ENCODE assay signal across 8 cellular contexts in the genomic region with DNA sequence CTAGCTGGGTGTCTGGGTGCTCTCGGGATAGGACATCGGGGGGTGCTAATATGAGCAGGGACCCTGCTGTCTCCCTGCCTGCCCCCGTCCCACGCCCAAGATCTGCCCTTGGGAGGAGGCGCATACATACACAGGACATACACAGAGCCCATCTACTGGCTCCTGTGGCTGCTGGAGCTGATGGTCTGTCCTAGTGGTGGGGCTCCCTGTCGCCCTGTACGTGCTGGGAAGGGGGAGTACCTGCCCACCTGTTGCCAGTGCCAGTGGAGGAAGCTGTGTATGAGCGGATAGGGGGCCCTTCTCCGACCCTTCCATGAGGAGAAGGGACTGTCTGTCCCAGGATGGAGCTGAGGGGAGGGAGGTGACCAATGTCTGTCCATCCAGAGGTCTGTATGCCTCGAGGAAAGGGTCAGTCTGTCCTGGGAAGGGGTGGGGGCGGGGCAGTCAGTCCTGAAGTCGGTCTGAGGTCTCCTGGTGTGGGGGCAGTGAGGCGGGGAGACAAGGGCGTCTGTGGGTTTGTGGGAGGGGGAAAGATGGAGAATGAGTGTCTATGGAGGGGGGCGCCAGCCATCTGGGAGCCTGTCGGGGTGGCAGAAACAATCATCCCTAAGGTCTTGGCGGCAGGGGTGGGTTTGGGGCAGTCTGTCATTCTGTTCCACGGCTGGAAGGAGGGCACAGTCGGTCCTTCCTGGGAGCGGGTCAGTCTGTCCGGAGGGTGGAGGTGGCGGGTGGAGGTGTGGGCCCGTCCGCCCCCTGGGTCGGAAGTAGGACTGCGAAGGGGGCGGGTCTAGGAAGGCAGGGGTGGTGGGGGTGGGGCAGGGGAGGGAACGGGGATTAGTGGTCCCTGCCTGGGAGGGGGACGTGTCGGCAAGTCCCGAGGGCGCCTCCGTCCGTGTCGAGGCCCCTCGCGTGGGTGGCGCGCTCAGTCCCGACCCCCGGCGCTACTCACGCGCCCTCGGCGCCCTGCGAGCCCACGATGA. TPM values are rescaled to one million over a fixed set of nuclear protein-coding genes. Genes with fewer than 3 reads are reported as not detected.
A peak's percentile ranks its signal among the peaks of the same experiment; 100 is the strongest.
DNase-seq lines count a peak whose midpoint lies in the region; ATAC-seq and TF ChIP-seq lines count a peak whose summit lies in the region.

No MANE protein-coding gene starts in this region.

- no peaks in the 10 kb centered on the region for H3K36me3 ChIP-seq in breast epithelium
- peaks cover 0 to 4% of the 10 kb centered on the region in 2 donors for H3K36me3 ChIP-seq in thyroid gland

- no peak for TF ChIP-seq CTCF in NB4 (IDR thresholded peaks at IDR 0.05; ENCODE audit: low read depth, low read length)
- no peak for TF ChIP-seq CTCF in breast epithelium (IDR thresholded peaks at IDR 0.05)
- TF ChIP-seq CTCF in thyroid gland (IDR thresholded peaks at IDR 0.05): no peak

- intact Hi-C loops in breast epithelium (cut with DNase I; ENCODE audit: low total_unique reads) (no loop called here), thyroid gland (cut with DNase I) (loop anchor here (5.0 kb wide), 2 partner anchors 39 to 61 kb away; a partner anchor contains a TSS)

- no peaks in the 10 kb centered on the region for H3K27me3 ChIP-seq in breast epithelium
- H3K27me3 ChIP-seq in thyroid gland: no peaks in the 10 kb centered on the region

- H3K4me3 ChIP-seq in GM08714 (ENCODE audit: low read length) (peak overlapping the region; percentile 94), NB4 (ENCODE audit: low read depth, low read length) (peak overlapping the region; percentile 56), breast epithelium (peak overlapping the region; percentile 97 to 99 (median 97)), thyroid gland (replicated peaks in 1 of 3) (peak overlapping the region; percentile 44 to 99 (median 89))

- H3K27ac ChIP-seq in breast epithelium (peak overlapping the region; percentile 93 to 95), thyroid gland (peak overlapping the region; percentile 20 to 84 (median 50))

- TF ChIP-seq POLR2A in NB4 (IDR thresholded peaks at IDR 0.05; ENCODE audit: extremely low read depth, insufficient read length) (no peak), breast epithelium (IDR thresholded peaks at IDR 0.05) (no peak), thyroid gland (IDR thresholded peaks at IDR 0.05) (no peak)

- H3K4me1 ChIP-seq in breast epithelium (peaks cover 6 to 25% of the 10 kb centered on the region in 2 donors), thyroid gland (peaks cover 28 to 51% of the 10 kb centered on the region in 2 donors)

- DNase-seq in NB4 (ENCODE audit: low read depth): no peak
- peak in 1 of 2 donors; percentile 45 for DNase-seq in breast epithelium (ENCODE audit: low spot score in 2 of 2)
- peak; percentile 60 for DNase-seq in left lobe of liver (ENCODE audit: low spot score)
- peak; percentile 35 to 54 for DNase-seq in thyroid gland
- DNase-seq in GOT3 (lab: John Stamatoyannopoulos, UW): no peak
- DNase-seq in NCI-H446 treated with DMSO at 0.1 percent for 48 hours (lab: John Stamatoyannopoulos, UW): no peak

- ATAC-seq in GM21786 (IDR thresholded peaks at IDR 0.05; ENCODE audit: unreplicated experiment) (peak; percentile 22), left lobe of liver (peak; percentile 55)

- no peaks in the 10 kb centered on the region for H3K9me3 ChIP-seq in breast epithelium
- no peaks in the 10 kb centered on the region for H3K9me3 ChIP-seq in thyroid gland

- 3 to 31% methylated on average over 10 to 17 of the region's 48 CpGs for WGBS in thyroid gland, 2 donors

RNA-seq across cellular contexts. Expression of a gene that starts 0.7 kb away (rescaled TPM):
- total RNA-seq in breast epithelium (10 to 100 TPM; 25.0 to 50.1 (median 32.4) TPM), left lobe of liver (19.7 TPM), thyroid gland (10 to 100 TPM; 28.4 to 44.7 (median 35.9) TPM)

RNA-seq across cellular contexts. Expression of a gene that starts 30.7 kb away (rescaled TPM):
- total RNA-seq in breast epithelium (10 to 100 TPM; 47.7 to 68.6 (median 47.9) TPM), left lobe of liver (73.3 TPM), thyroid gland (100 to 1,000 TPM in 3 of 4 donors, 10 to 100 TPM in 1; 52.8 to 193 (median 135) TPM)

RNA-seq across cellular contexts. Expression of a gene that starts 30.8 kb away (rescaled TPM):
- total RNA-seq in breast epithelium: 1 to 10 TPM; 2.6 to 7.5 (median 6.6) TPM
- 0.78 TPM for total RNA-seq in left lobe of liver
- 10 to 100 TPM in 3 of 4 donors, 1 to 10 TPM in 1; 8.1 to 18.3 (median 15.6) TPM for total RNA-seq in thyroid gland

RNA-seq across cellular contexts. Expression of a gene that starts 36.7 kb away (rescaled TPM):
- 10 to 100 TPM; 15.5 to 26.6 (median 20.6) TPM for total RNA-seq in breast epithelium
- 9.7 TPM for total RNA-seq in left lobe of liver
- 10 to 100 TPM; 16.5 to 36.0 (median 27.7) TPM for total RNA-seq in thyroid gland

RNA-seq across cellular contexts. Expression of a gene that starts 59.4 kb away (rescaled TPM):
- total RNA-seq in breast epithelium: 1 to 10 TPM; 1.3 to 2.5 (median 1.3) TPM
- total RNA-seq in left lobe of liver: 0.10 TPM
- total RNA-seq in thyroid gland: under 1 TPM in 1 of 4 donors, not detected in 3; 0.40 TPM

Comparison
In these comparisons a context has a peak if more than half of its experiments do, and no peak if none do; other contexts are left out.
1. DNase-seq: peak in left lobe of liver (single experiment) and thyroid gland (2 of 2); none in NB4 (single experiment), GOT3 (single experiment) and NCI-H446 treated with DMSO at 0.1 percent for 48 hours (single experiment).
2. Peak in every context shown above with its lines, with median percentiles within 50 percentile points of each other: H3K4me3 ChIP-seq.